ENCODE assay signal across 15 cellular contexts in genomic region chr2:38741542-38741852, GRCh38. TPM values are rescaled to one million over a fixed set of nuclear protein-coding genes. Genes with fewer than 3 reads are reported as not detected.
DNase-seq lines count a peak whose midpoint lies in the region; ATAC-seq and TF ChIP-seq lines count a peak whose summit lies in the region.
"Had no signal": no experiment of that assay in that cellular context is flagged by ENCODE, and none has a peak within 500 bp of the region (broad histone marks: within the 10 kb centered on the region; RNA-seq: fewer than 3 reads in every experiment).

No MANE protein-coding gene starts in this region.

- intact Hi-C loops in esophagus muscularis mucosa (cut with DNase I): loop anchor here (5.0 kb wide), 2 partner anchors 159 to 204 kb away; no protein-coding TSS in a partner anchor

- H3K4me1 ChIP-seq in CD4-positive, CD25-positive, alpha-beta regulatory T cell (ENCODE audit: control insufficient read depth, insufficient read depth, low read length, poor library complexity, severe bottlenecking): peaks cover 34% of the 10 kb centered on the region
- H3K4me1 ChIP-seq in esophagus muscularis mucosa: peaks cover 26 to 68% (median 66%) of the 10 kb centered on the region in 4 donors

- POLR2A ChIA-PET in RWPE1 (lab: Yijun Ruan, JAX; ENCODE audit: low non-redundant PET): no interaction called here

- ATAC-seq in CD4-positive, CD25-positive, alpha-beta regulatory T cell (ENCODE audit: low read depth in 2 of 2): no peak
- ATAC-seq in HG02852 (IDR thresholded peaks at IDR 0.05; ENCODE audit: unreplicated experiment): no peak
- ATAC-seq in GM19395 (IDR thresholded peaks at IDR 0.05; ENCODE audit: unreplicated experiment): no peak
- ATAC-seq: stimulated activated memory B cell treated with anti-CD40 and anti-IgM and Interleukin-4, amounts not matched to agents 10 μg/mL and 1 μg/mL and 100 μg/mL, for 72 hours had no signal

- H3K4me3 Mint-ChIP-seq in CD4-positive, CD25-positive, alpha-beta regulatory T cell: no peak overlapping the region
- H3K4me3 Mint-ChIP-seq: activated T-cell treated with anti-CD3 and anti-CD28 coated beads, Interleukin-2, amount 50 U/mL, for 4 hours; natural killer cell; stimulated activated memory B cell treated with anti-CD40 and anti-IgM and Interleukin-4, amounts not matched to agents 10 μg/mL and 1 μg/mL and 100 μg/mL, for 72 hours had no signal

- 71% methylated on average over 4 of the region's 4 CpGs for WGBS in esophagus muscularis mucosa

- peaks cover 39% of the 10 kb centered on the region for H3K36me3 Mint-ChIP-seq in CD4-positive, CD25-positive, alpha-beta regulatory T cell

- no peaks in the 10 kb centered on the region for H3K9me3 ChIP-seq in CD4-positive, CD25-positive, alpha-beta regulatory T cell (ENCODE audit: control insufficient read depth in 2 of 2, low read length in 2 of 2)
- no peaks in the 10 kb centered on the region for H3K9me3 ChIP-seq in esophagus muscularis mucosa
- H3K9me3 ChIP-seq: prostate gland had no signal

- no peaks in the 10 kb centered on the region for H3K9me3 Mint-ChIP-seq in CD4-positive, CD25-positive, alpha-beta regulatory T cell
- H3K9me3 Mint-ChIP-seq: activated T-cell treated with anti-CD3 and anti-CD28 coated beads, Interleukin-2, amount 50 U/mL, for 4 hours; natural killer cell; stimulated activated memory B cell treated with anti-CD40 and anti-IgM and Interleukin-4, amounts not matched to agents 10 μg/mL and 1 μg/mL and 100 μg/mL, for 72 hours had no signal

- TF ChIP-seq CTCF in RWPE1 (conservative IDR thresholded peaks at IDR 0.05; ENCODE audit: low read depth): no peak
- TF ChIP-seq CTCF in esophagus muscularis mucosa (IDR thresholded peaks at IDR 0.05): no peak

- DNase-seq in DMS53 (lab: John Stamatoyannopoulos, UW) (peak; percentile 30), DMS53 treated with DMSO at 0.1 percent for 48 hours (lab: John Stamatoyannopoulos, UW; ENCODE audit: unreplicated experiment) (no peak), RWPE1 (ENCODE audit: low spot score) (no peak), esophagus muscularis mucosa (ENCODE audit: extremely low spot score) (no peak), NCI-H748 (lab: John Stamatoyannopoulos, UW; ENCODE audit: unreplicated experiment) (no peak)
- DNase-seq in CD4-positive, CD25-positive, alpha-beta regulatory T cell: no peak
- DNase-seq: activated CD4-positive, CD25-positive, alpha-beta regulatory T cell treated with anti-CD3 and anti-CD28 coated beads, Interleukin-2, amount 50 U/mL, for 72 hours; activated T-cell treated with anti-CD3 and anti-CD28 coated beads, Interleukin-2, amount 50 U/mL, for 4 hours; glutamatergic neuron; natural killer cell; Right ventricle myocardium superior had no signal

- H3K27ac ChIP-seq in CD4-positive, CD25-positive, alpha-beta regulatory T cell (ENCODE audit: insufficient read depth, low read length, poor library complexity, severe bottlenecking): peak overlapping the region; percentile 47
- H3K27ac ChIP-seq in RWPE1 (peak overlapping the region; percentile 49), esophagus muscularis mucosa (replicated peaks in 1 of 4) (peak overlapping the region; percentile 69 to 75 (median 70))

- H3K27me3 Mint-ChIP-seq in CD4-positive, CD25-positive, alpha-beta regulatory T cell: no peaks in the 10 kb centered on the region
- H3K27me3 Mint-ChIP-seq: stimulated activated memory B cell treated with anti-CD40 and anti-IgM and Interleukin-4, amounts not matched to agents 10 μg/mL and 1 μg/mL and 100 μg/mL, for 72 hours had no signal

- CTCF ChIA-PET in RWPE1 (lab: Yijun Ruan, JAX): interaction anchor here (0.7 to 0.9 kb wide), 2 partner anchors 139 to 168 kb away, joined by 3 read pairs; no protein-coding TSS in a partner anchor

- no peak for TF ChIP-seq POLR2A in esophagus muscularis mucosa (IDR thresholded peaks at IDR 0.05; ENCODE audit: low read depth)

- no peaks in the 10 kb centered on the region for H3K27me3 ChIP-seq in CD4-positive, CD25-positive, alpha-beta regulatory T cell (ENCODE audit: control insufficient read depth, insufficient read depth, low read length)
- H3K27me3 ChIP-seq in esophagus muscularis mucosa: no peaks in the 10 kb centered on the region

- peaks cover 19 to 75% (median 44%) of the 10 kb centered on the region in 4 donors for H3K4me1 Mint-ChIP-seq in CD4-positive, CD25-positive, alpha-beta regulatory T cell

- H3K4me3 ChIP-seq in CD4-positive, CD25-positive, alpha-beta regulatory T cell (ENCODE audit: low read depth, low read length): no peak overlapping the region
- no peak overlapping the region for H3K4me3 ChIP-seq in esophagus muscularis mucosa
- H3K4me3 ChIP-seq: prostate gland had no signal

- peak overlapping the region in 2 of 3 donors; percentile 51 to 64 for H3K27ac Mint-ChIP-seq in CD4-positive, CD25-positive, alpha-beta regulatory T cell
- H3K27ac Mint-ChIP-seq: stimulated activated memory B cell treated with anti-CD40 and anti-IgM and Interleukin-4, amounts not matched to agents 10 μg/mL and 1 μg/mL and 100 μg/mL, for 72 hours had no signal

- H3K36me3 ChIP-seq in CD4-positive, CD25-positive, alpha-beta regulatory T cell (ENCODE audit: control insufficient read depth, insufficient read depth, low read length): peaks cover 53% of the 10 kb centered on the region
- peaks cover 19 to 65% (median 38%) of the 10 kb centered on the region in 4 donors for H3K36me3 ChIP-seq in esophagus muscularis mucosa
- H3K36me3 ChIP-seq: prostate gland had no signal

- TF ChIP-seq EP300 in esophagus muscularis mucosa (IDR thresholded peaks at IDR 0.05): no peak

RNA-seq across cellular contexts. Expression of gene SRSF7, which starts 9.7 kb away (rescaled TPM):
- total RNA-seq in CD4-positive, CD25-positive, alpha-beta regulatory T cell: 584 TPM
- 100 to 1,000 TPM; 186 to 278 (median 203) TPM for polyA plus RNA-seq in CD4-positive, CD25-positive, alpha-beta regulatory T cell
- 100 to 1,000 TPM in 1 of 4 donors, 10 to 100 TPM in 3; 41.4 to 100 (median 56.8) TPM for total RNA-seq in esophagus muscularis mucosa

RNA-seq across cellular contexts. Expression of gene GEMIN6, which starts 36.5 kb away (rescaled TPM):
- total RNA-seq in CD4-positive, CD25-positive, alpha-beta regulatory T cell: 5.1 TPM
- polyA plus RNA-seq in CD4-positive, CD25-positive, alpha-beta regulatory T cell: 10 to 100 TPM; 13.4 to 20.6 (median 15.3) TPM
- total RNA-seq in esophagus muscularis mucosa: 1 to 10 TPM; 2.8 to 9.9 (median 7.4) TPM
